8 cellular contexts compared by ENCODE assay signal in the genomic region with DNA sequence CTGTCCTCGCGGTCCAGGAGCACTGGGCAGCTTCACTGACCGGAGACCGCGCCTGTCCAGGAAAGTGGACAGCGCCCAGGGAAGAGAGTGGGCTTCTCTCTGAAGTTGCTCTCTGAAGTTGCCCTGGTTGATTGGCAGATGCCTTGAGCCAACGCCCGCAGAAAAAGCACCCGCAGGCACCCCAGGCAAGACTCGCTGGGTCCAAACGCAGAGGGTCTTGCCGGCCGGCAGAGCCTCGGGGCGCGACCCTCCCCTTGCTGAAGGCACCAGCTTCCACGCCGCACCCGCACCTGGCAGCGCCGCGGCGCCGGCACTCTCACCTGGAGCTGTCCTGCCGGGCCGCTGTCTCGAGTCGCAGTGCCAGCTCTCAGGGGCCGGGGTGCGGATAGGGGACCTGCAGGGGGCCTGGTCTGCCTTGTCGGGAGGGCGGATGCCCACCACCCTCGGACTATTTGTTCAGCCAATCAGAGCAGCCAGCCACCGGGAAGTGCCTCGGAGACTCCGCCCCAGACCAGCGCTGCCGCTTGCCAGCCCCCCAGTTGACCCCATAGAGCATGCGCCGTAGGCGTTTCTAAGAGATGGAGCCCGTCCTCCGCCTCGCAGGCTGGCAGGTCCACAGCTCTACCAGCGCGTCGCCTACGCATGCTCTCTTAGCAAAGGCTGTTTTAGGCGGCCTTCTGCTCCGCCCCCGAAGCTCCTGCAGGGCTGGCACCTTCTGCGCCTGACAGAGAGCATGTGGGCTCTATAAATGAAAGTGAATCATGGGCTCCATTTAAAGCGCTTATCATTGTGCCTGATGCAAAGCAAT. TPM values are rescaled to one million over a fixed set of nuclear protein-coding genes. Genes with fewer than 3 reads are reported as not detected.
DNase-seq lines count a peak whose midpoint lies in the region; ATAC-seq, FAIRE-seq and TF ChIP-seq lines count a peak whose summit lies in the region.

TSS of gene LIPA (minus strand) at position 359 of the 808 bp plus-strand sequence. CDS start 4,127 bp downstream, outside the sequence.

- no peaks in the 10 kb centered on the region for H4K20me1 ChIP-seq in OCI-LY1 (ENCODE audit: insufficient read depth, low read length)

- peak within 1 kb of the TSS; percentile 70 for H3K4me3 ChIP-seq in HUES64 (ENCODE audit: low read length)
- H3K4me3 ChIP-seq in OCI-LY1 (ENCODE audit: low read depth, low read length, poor library complexity, severe bottlenecking): peak within 1 kb of the TSS; percentile 91

- H3K27me3 ChIP-seq in HUES64 (ENCODE audit: insufficient read depth, low read length) (peaks cover 9% of the 10 kb centered on the region; the same call in 1 of the 2 replicates), OCI-LY1 (ENCODE audit: insufficient read depth, low read length) (no peaks in the 10 kb centered on the region)

- TF ChIP-seq CTCF in Calu3 (IDR thresholded peaks at IDR 0.05; ENCODE audit: unreplicated experiment): no peak
- no peak for TF ChIP-seq CTCF in OCI-LY1 (IDR thresholded peaks at IDR 0.05; ENCODE audit: low read length)
- TF ChIP-seq CTCF in mesothelial cell of epicardium (IDR thresholded peaks at IDR 0.05; ENCODE audit: unreplicated experiment): no peak

- H3K4me1 ChIP-seq in HUES64 (ENCODE audit: insufficient read depth, low read length): 0 out of 2 replicates have a peak, but pooled peaks cover 7% of the 10 kb centered on the region
- peaks cover 10% of the 10 kb centered on the region for H3K4me1 ChIP-seq in OCI-LY1 (ENCODE audit: insufficient read depth, low read length, severe bottlenecking)

- no peaks in the 10 kb centered on the region for H3K79me2 ChIP-seq in OCI-LY1 (ENCODE audit: insufficient read depth, low read length)

- H3K4me2 ChIP-seq in OCI-LY1 (ENCODE audit: low read length): peak within 1 kb of the TSS; percentile 94

- H3K9ac ChIP-seq in HUES64 (ENCODE audit: low read depth, low read length) (peak within 1 kb of the TSS; percentile 13), OCI-LY1 (ENCODE audit: low read length) (peak within 1 kb of the TSS; percentile 80)

- H3K4me1 Mint-ChIP-seq in Calu3 (ENCODE audit: low read depth, unreplicated experiment): peaks cover 7% of the 10 kb centered on the region
- peaks cover 8% of the 10 kb centered on the region for H3K4me1 Mint-ChIP-seq in mesothelial cell of epicardium

- intact Hi-C loops in Calu3 (cut with micrococcal nuclease; ENCODE audit: unreplicated experiment): loop anchor here (10.0 kb wide), 1 partner anchor 303 kb away; no protein-coding TSS in a partner anchor

- peak within 1 kb of the TSS; percentile 77 for H3K4me3 Mint-ChIP-seq in Calu3 (ENCODE audit: low read depth, unreplicated experiment)
- peak within 1 kb of the TSS; percentile 80 for H3K4me3 Mint-ChIP-seq in mesothelial cell of epicardium

- H3F3A ChIP-seq in OCI-LY1 (ENCODE audit: insufficient read depth, low read length): no peaks in the 10 kb centered on the region

- no peaks in the 10 kb centered on the region for H3K27me3 Mint-ChIP-seq in Calu3 (ENCODE audit: unreplicated experiment)
- no peaks in the 10 kb centered on the region for H3K27me3 Mint-ChIP-seq in mesothelial cell of epicardium (ENCODE audit: low read depth)

- H3K9me2 ChIP-seq in OCI-LY1 (ENCODE audit: low read depth, low read length): no peaks in the 10 kb centered on the region

- BruUV-seq in Calu3 (replicated peaks; lab: Mats Ljungman, UMichigan): TSS peak; percentile 65

- no peak within 1 kb of the TSS for H3K27ac Mint-ChIP-seq in Calu3 (ENCODE audit: unreplicated experiment)
- H3K27ac Mint-ChIP-seq in mesothelial cell of epicardium: peak within 1 kb of the TSS; percentile 65

- H2AFZ ChIP-seq in OCI-LY1 (ENCODE audit: low read length): no peak within 1 kb of the TSS

- H3K27ac ChIP-seq in HUES64 (ENCODE audit: low read depth, low read length) (no peak within 1 kb of the TSS), OCI-LY1 (ENCODE audit: low read depth, low read length, poor library complexity, severe bottlenecking) (no peak within 1 kb of the TSS)

- peak; percentile 96 for ATAC-seq in GM21447 (IDR thresholded peaks at IDR 0.05; ENCODE audit: unreplicated experiment)

- CTCF ChIA-PET in Calu3 (lab: Charles Lee): interaction anchor here (0.9 to 1.3 kb wide), 2 partner anchors 123 to 163 kb away, joined by 3 read pairs; partner anchors contain the start of gene IFIT5

- FAIRE-seq in endometrium (lab: Jason Lieb, UNC): peak; percentile 94

- DNase-seq in Calu3 (peak; percentile 92), mesothelial cell of epicardium (ENCODE audit: low spot score in 2 of 2, unreplicated experiment in 2 of 2) (peak; percentile 77 to 88)
- DNase-seq in activated CD8-positive, alpha-beta memory T cell treated with anti-CD3 and anti-CD28 coated beads, Interleukin-2, amount 50 U/mL, for 4 hours: peak; percentile 95
- DNase-seq in stimulated activated CD8-positive, alpha-beta memory T cell treated with anti-CD3 and anti-CD28 coated beads, Interleukin-15, amount 100 ng/mL, for 48 hours (ENCODE audit: low read depth in 2 of 2): peak; percentile 94

- H3K9me3 Mint-ChIP-seq in Calu3 (ENCODE audit: low read depth, unreplicated experiment): no peaks in the 10 kb centered on the region
- peaks cover 7% of the 10 kb centered on the region for H3K9me3 Mint-ChIP-seq in mesothelial cell of epicardium

- H3K36me3 Mint-ChIP-seq in Calu3 (ENCODE audit: insufficient read depth, unreplicated experiment) (peaks cover 13% of the 10 kb centered on the region), mesothelial cell of epicardium (peaks cover 2% of the 10 kb centered on the region)

- 1% methylated on average over 52 of the region's 53 CpGs for WGBS in HUES64

- H3K36me3 ChIP-seq in HUES64 (ENCODE audit: insufficient read depth, low read length): no peaks in the 10 kb centered on the region
- H3K36me3 ChIP-seq in OCI-LY1 (ENCODE audit: insufficient read depth, low read length): no peaks in the 10 kb centered on the region

- H3K9me3 ChIP-seq in HUES64 (ENCODE audit: insufficient read depth, low read depth, low read length): peaks cover 14% of the 10 kb centered on the region
- H3K9me3 ChIP-seq in OCI-LY1 (ENCODE audit: low read length): no peaks in the 10 kb centered on the region

RNA-seq across cellular contexts. Expression of gene LIPA, which starts in this region (rescaled TPM):
- 66.7 and 127 TPM in 2 replicates for total RNA-seq in Calu3 (2022)
- polyA plus RNA-seq in HUES64 (2013, experiment 1 of 2): 47.1 TPM
- 60.0 TPM for polyA plus RNA-seq in HUES64 (2013, experiment 2 of 2)
- total RNA-seq in mesothelial cell of epicardium: 24.2 to 27.3 TPM (median 24.8 TPM) in 3 replicates
